In the genomic region with DNA sequence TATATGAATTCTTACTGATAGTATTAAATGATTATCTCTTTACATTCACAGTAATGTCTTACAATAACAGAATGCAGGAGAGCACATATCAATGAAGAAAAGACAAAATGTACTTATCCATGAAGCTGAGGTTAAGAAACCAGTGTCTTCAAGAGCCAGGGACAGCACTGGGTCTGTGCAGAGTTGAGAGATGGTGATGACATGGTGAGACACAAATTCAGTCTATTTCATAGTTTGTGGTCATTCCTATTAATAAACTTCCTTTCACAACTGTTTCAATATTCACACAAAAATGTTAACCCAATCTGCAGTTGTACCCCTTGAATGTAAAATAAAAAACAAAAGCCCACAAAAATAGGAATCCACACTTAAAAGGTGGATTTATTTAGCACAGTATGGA, we compare ENCODE assay signal across 26 cellular contexts. TPM values are rescaled to one million over a fixed set of nuclear protein-coding genes. Genes with fewer than 3 reads are reported as not detected.
DNase-seq lines count a peak whose midpoint lies in the region; ATAC-seq and TF ChIP-seq lines count a peak whose summit lies in the region.
"Had no signal": no experiment of that assay in that cellular context is flagged by ENCODE, and none has a peak within 500 bp of the region (broad histone marks: within the 10 kb centered on the region; RNA-seq: fewer than 3 reads in every experiment).

No MANE protein-coding gene starts in this region.

- no peak overlapping the region for H3K4me3 ChIP-seq in fibroblast of villous mesenchyme (ENCODE audit: low read depth, low read length)
- H3K4me3 ChIP-seq in testis, result no peak overlapping the region
- H3K4me3 ChIP-seq: GM12878, left ventricle myocardium inferior, psoas muscle had no signal

- TF ChIP-seq POLR2A in testis (IDR thresholded peaks at IDR 0.05), result no peak

- no peak for ATAC-seq in HG03280 (IDR thresholded peaks at IDR 0.05; ENCODE audit: unreplicated experiment)
- ATAC-seq: GM12878; naive thymus-derived CD4-positive, alpha-beta T cell; psoas muscle; stimulated activated memory B cell treated with anti-CD40 and anti-IgM and Interleukin-4, amounts not matched to agents 10 μg/mL and 1 μg/mL and 100 μg/mL, for 72 hours had no signal

- H3K4me1 ChIP-seq in testis, result peaks cover 7% of the 10 kb centered on the region

- peak; percentile 29 for DNase-seq in GM03348 (ENCODE audit: low spot score)
- peak; percentile 48 for DNase-seq in amniotic epithelial cell (ENCODE audit: low read depth)
- DNase-seq in fibroblast of villous mesenchyme (ENCODE audit: low read depth), result peak; percentile 31
- DNase-seq in testis, result no peak
- no peak for DNase-seq in DMS153 treated with DMSO at 0.1 percent for 48 hours (lab: John Stamatoyannopoulos, UW; ENCODE audit: unreplicated experiment)
- no peak for DNase-seq in activated effector memory CD4-positive, alpha-beta T cell treated with anti-CD3 and anti-CD28 coated beads, Interleukin-2, amount 50 U/mL, for 16 hours
- no peak for DNase-seq in HUDEP-2 (lab: John Stamatoyannopoulos, UW; ENCODE audit: unreplicated experiment in 76 of 76)
- DNase-seq: activated CD4-positive, alpha-beta memory T cell treated with anti-CD3 and anti-CD28 coated beads, Interleukin-2, amount 10 ng/mL, durations not matched to agents 7 days and 5 days; activated CD4-positive, alpha-beta T cell treated with anti-CD3 and anti-CD28 coated beads for 1 hour; activated CD8-positive, alpha-beta memory T cell treated with anti-CD3 and anti-CD28 coated beads, Interleukin-2, amount 50 U/mL, for 48 hours; activated naive CD4-positive, alpha-beta T cell treated with anti-CD3 and anti-CD28 coated beads, Interleukin-2, amount 10 ng/mL, durations not matched to agents 7 days and 5 days; amniotic stem cell; brain microvascular endothelial cell; CD8-positive, alpha-beta memory T cell; glutamatergic neuron; left ventricle myocardium inferior; naive thymus-derived CD4-positive, alpha-beta T cell; NCI-H1417 treated with DMSO at 0.1 percent for 48 hours; NCI-H2081 treated with DMSO at 0.1 percent for 48 hours; NCI-H774; nucleus accumbens; psoas muscle; substantia nigra had no signal

- H3K36me3 ChIP-seq in testis (ENCODE audit: low read depth, missing control alignments), result no peaks in the 10 kb centered on the region
- H3K36me3 ChIP-seq: brain microvascular endothelial cell had no signal

- TF ChIP-seq CTCF in fibroblast of villous mesenchyme (IDR thresholded peaks at IDR 0.05; ENCODE audit: insufficient read depth, low read depth, low read length) (no peak), testis (IDR thresholded peaks at IDR 0.05) (no peak)

- H3K9me3 ChIP-seq in testis, result no peaks in the 10 kb centered on the region
- H3K9me3 ChIP-seq: left ventricle myocardium inferior, psoas muscle had no signal

- peak overlapping the region; percentile 8 to 64 for H3K27ac ChIP-seq in testis
- H3K27ac ChIP-seq: brain microvascular endothelial cell, left ventricle myocardium inferior, psoas muscle had no signal

- no peaks in the 10 kb centered on the region for H3K27me3 ChIP-seq in testis
- H3K27me3 ChIP-seq: brain microvascular endothelial cell had no signal

- intact Hi-C loops in testis (cut with DNase I; ENCODE audit: low total_unique reads), result no loop called here

RNA-seq across cellular contexts. Expression of a gene that starts 5.3 kb away (rescaled TPM):
- total RNA-seq in fibroblast of villous mesenchyme (20.0 and 24.6 TPM in 2 replicates), testis (10 to 100 TPM; 11.2 to 13.1 TPM)
- polyA plus RNA-seq in testis (ENCODE audit: insufficient read depth, low read depth, low replicate concordance), result 12.4 TPM
- polyA plus RNA-seq: CD8-positive, alpha-beta memory T cell; naive thymus-derived CD4-positive, alpha-beta T cell had no signal

Comparison
In these comparisons a context has a peak if more than half of its experiments do, and no peak if none do; other contexts are left out.
1. DNase-seq: peak in GM03348 (single experiment), amniotic epithelial cell (single experiment) and fibroblast of villous mesenchyme (single experiment); none in testis (single experiment), DMS153 treated with DMSO at 0.1 percent for 48 hours (single experiment), activated effector memory CD4-positive, alpha-beta T cell treated with anti-CD3 and anti-CD28 coated beads, Interleukin-2, amount 50 U/mL, for 16 hours (single experiment) and HUDEP-2 (0 of 76).